Comparison of ENCODE assay signal across 8 cellular contexts in the genomic region with DNA sequence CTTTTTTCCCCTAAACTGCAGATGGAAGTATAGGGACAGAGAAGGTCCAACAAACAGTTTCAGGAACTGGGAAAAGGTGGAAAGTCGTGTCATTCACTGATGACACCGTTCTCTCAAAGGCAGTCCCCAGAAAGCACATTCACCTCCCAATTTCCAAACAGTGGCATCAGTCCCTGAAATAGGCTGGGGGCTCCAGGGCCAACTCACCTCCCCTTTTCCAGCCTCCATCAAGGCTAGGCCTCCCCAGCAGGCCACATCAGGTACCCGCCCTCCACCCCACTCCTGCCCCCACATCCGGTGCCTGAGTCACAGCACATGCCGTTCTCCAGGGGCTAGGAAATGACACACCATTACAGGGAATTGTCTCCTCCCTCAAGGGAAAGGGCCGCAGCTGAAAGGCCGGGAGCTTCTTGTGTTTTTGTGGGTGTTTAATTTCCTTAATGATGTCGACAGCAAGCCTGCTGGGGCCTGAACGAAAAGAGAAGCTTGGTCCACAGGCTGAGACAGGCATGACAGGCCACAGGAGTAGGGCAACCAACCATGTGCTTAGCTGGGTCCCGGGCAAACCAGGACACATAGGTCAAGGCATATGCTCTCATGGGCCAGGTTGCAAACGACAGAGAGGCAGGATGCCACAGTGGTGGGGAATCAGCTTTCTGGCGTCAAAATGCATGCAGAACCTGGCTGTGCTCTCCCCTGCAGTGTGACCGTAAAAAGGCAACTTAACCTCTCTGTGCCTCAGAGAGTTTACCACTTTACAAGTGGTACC. TPM values are rescaled to one million over a fixed set of nuclear protein-coding genes. Genes with fewer than 3 reads are reported as not detected.
DNase-seq lines count a peak whose midpoint lies in the region; ATAC-seq and TF ChIP-seq lines count a peak whose summit lies in the region.

No MANE protein-coding gene starts in this region.

- H3K4me1 ChIP-seq in neural progenitor cell (peaks cover 72% of the 10 kb centered on the region), stomach (peaks cover 77 to 98% (median 91%) of the 10 kb centered on the region in 4 donors)

- peak; percentile 88 to 90 for ATAC-seq in activated T-cell treated with anti-CD3 and anti-CD28 coated beads, Interleukin-2, amount 50 U/mL, for 72 hours (replicated peaks in 1 of 2)

- TF ChIP-seq CTCF in GM06990 (IDR thresholded peaks at IDR 0.05; ENCODE audit: insufficient read depth, low read length, poor library complexity, severe bottlenecking) (no peak), fibroblast of mammary gland (conservative IDR thresholded peaks at IDR 0.05; ENCODE audit: control insufficient read depth, insufficient read depth, low read depth, low read length) (no peak), neural progenitor cell (IDR thresholded peaks at IDR 0.05) (no peak), stomach (IDR thresholded peaks at IDR 0.05) (no peak)

- peak; percentile 99 for TF ChIP-seq EP300 in stomach (IDR thresholded peaks at IDR 0.05)

- no peak overlapping the region for H3K9ac ChIP-seq in neural progenitor cell

- H3K9me3 Mint-ChIP-seq in activated T-cell treated with anti-CD3 and anti-CD28 coated beads, Interleukin-2, amount 50 U/mL, for 72 hours: no peaks in the 10 kb centered on the region
- H3K9me3 Mint-ChIP-seq in neural progenitor cell: no peaks in the 10 kb centered on the region

- H3K4me3 Mint-ChIP-seq in activated T-cell treated with anti-CD3 and anti-CD28 coated beads, Interleukin-2, amount 50 U/mL, for 72 hours: peak overlapping the region; percentile 39 to 55
- peak overlapping the region; percentile 53 for H3K4me3 Mint-ChIP-seq in neural progenitor cell

- TF ChIP-seq POLR2A in stomach (IDR thresholded peaks at IDR 0.05): no peak

- 31 to 36% (median 32%) methylated on average over 12 to 13 of the region's 13 CpGs for WGBS in stomach, 5 donors

- H3F3A ChIP-seq in neural progenitor cell (ENCODE audit: low read depth): peaks cover 87% of the 10 kb centered on the region

- H3K27me3 ChIP-seq in GM06990 (replicated peaks; ENCODE audit: control insufficient read depth, insufficient read depth, low read length): no peaks in the 10 kb centered on the region
- H3K27me3 ChIP-seq in neural progenitor cell: no peaks in the 10 kb centered on the region
- no peaks in the 10 kb centered on the region for H3K27me3 ChIP-seq in stomach

- peaks cover 54% of the 10 kb centered on the region for H3K4me1 Mint-ChIP-seq in activated T-cell treated with anti-CD3 and anti-CD28 coated beads, Interleukin-2, amount 50 U/mL, for 72 hours (ENCODE audit: low read depth)
- H3K4me1 Mint-ChIP-seq in neural progenitor cell: peaks cover 82% of the 10 kb centered on the region

- no peaks in the 10 kb centered on the region for H3K27me3 Mint-ChIP-seq in activated T-cell treated with anti-CD3 and anti-CD28 coated beads, Interleukin-2, amount 50 U/mL, for 72 hours (ENCODE audit: low read depth)
- peaks cover 2% of the 10 kb centered on the region for H3K27me3 Mint-ChIP-seq in neural progenitor cell (ENCODE audit: insufficient read depth, low read depth)

- peak overlapping the region; percentile 60 for H3K4me2 ChIP-seq in neural progenitor cell

- H4K20me1 ChIP-seq in neural progenitor cell (ENCODE audit: low read depth): peaks cover 82% of the 10 kb centered on the region

- H3K36me3 Mint-ChIP-seq in activated T-cell treated with anti-CD3 and anti-CD28 coated beads, Interleukin-2, amount 50 U/mL, for 72 hours (ENCODE audit: insufficient read depth in 2 of 2): peaks cover 0 to 5% of the 10 kb centered on the region in 2 donors
- peaks cover 6% of the 10 kb centered on the region for H3K36me3 Mint-ChIP-seq in neural progenitor cell

- peaks cover 11% of the 10 kb centered on the region for H3K36me3 ChIP-seq in GM06990 (ENCODE audit: control insufficient read depth, insufficient read depth, low read length)
- no peaks in the 10 kb centered on the region for H3K36me3 ChIP-seq in neural progenitor cell
- H3K36me3 ChIP-seq in stomach: no peaks in the 10 kb centered on the region

- intact Hi-C loops in stomach (cut with DNase I; ENCODE audit: low total_unique reads): no loop called here

- H3K9me3 ChIP-seq in neural progenitor cell (ENCODE audit: low read depth) (no peaks in the 10 kb centered on the region), stomach (no peaks in the 10 kb centered on the region)

- DNase-seq in GM06990 (ENCODE audit: extremely low read depth, insufficient read length) (peak; percentile 18), OCI-M1 (lab: John Stamatoyannopoulos, UW) (peak; percentile 18), fibroblast of mammary gland (ENCODE audit: low read depth) (peak; percentile 98), neural progenitor cell (ENCODE audit: low spot score) (peak; percentile 32), stomach (peak; percentile 68), RPMI8226 (no peak), NCI-H345 treated with DMSO at 0.1 percent for 48 hours (lab: John Stamatoyannopoulos, UW; ENCODE audit: unreplicated experiment) (no peak)
- DNase-seq in activated T-cell treated with anti-CD3 and anti-CD28 coated beads, Interleukin-2, amount 50 U/mL, for 72 hours: peak; percentile 60 to 67

- peak overlapping the region; percentile 67 for H3K27ac ChIP-seq in neural progenitor cell
- H3K27ac ChIP-seq in stomach: peak overlapping the region; percentile 96 to 99 (median 97)

- no peak overlapping the region for H2AFZ ChIP-seq in neural progenitor cell (replicated peaks)

- no peak overlapping the region for H3K4me3 ChIP-seq in GM06990 (replicated peaks; ENCODE audit: low read depth, low read length)
- H3K4me3 ChIP-seq in fibroblast of mammary gland (ENCODE audit: control insufficient read depth, low read depth, low read length): no peak overlapping the region
- H3K4me3 ChIP-seq in neural progenitor cell: no peak overlapping the region
- no peak overlapping the region for H3K4me3 ChIP-seq in stomach

- peak overlapping the region; percentile 71 for H3K27ac Mint-ChIP-seq in activated T-cell treated with anti-CD3 and anti-CD28 coated beads, Interleukin-2, amount 50 U/mL, for 72 hours
- H3K27ac Mint-ChIP-seq in neural progenitor cell: peak overlapping the region; percentile 98

- H3K79me2 ChIP-seq in neural progenitor cell (ENCODE audit: low read depth): peaks cover 100% of the 10 kb centered on the region

RNA-seq across cellular contexts. Expression of gene ZMYND8, which starts 39.2 kb away (rescaled TPM):
- 10 to 100 TPM; 34.3 to 40.1 TPM for total RNA-seq in activated T-cell treated with anti-CD3 and anti-CD28 coated beads, Interleukin-2, amount 50 U/mL, for 72 hours
- 59.0 and 59.4 TPM in 2 replicates for total RNA-seq in neural progenitor cell (ENCODE audit: low replicate concordance)
- total RNA-seq in stomach: 10 to 100 TPM; 25.9 to 82.6 (median 54.3) TPM
- polyA plus RNA-seq in stomach: 10 to 100 TPM in 2 of 3 donors, 1 to 10 TPM in 1; 9.2 to 13.6 (median 12.7) TPM

Comparison
In these comparisons a context has a peak if more than half of its experiments do, and no peak if none do; other contexts are left out.
1. DNase-seq: peak in GM06990 (single experiment), OCI-M1 (single experiment), activated T-cell treated with anti-CD3 and anti-CD28 coated beads, Interleukin-2, amount 50 U/mL, for 72 hours (2 of 2), fibroblast of mammary gland (single experiment), neural progenitor cell (single experiment) and stomach (single experiment); none in RPMI8226 (single experiment) and NCI-H345 treated with DMSO at 0.1 percent for 48 hours (single experiment).